Comparison of ENCODE assay signal across 20 cellular contexts in genomic region chr10:108653466-108653865, GRCh38.
DNase-seq lines count a peak whose midpoint lies in the region; ATAC-seq and TF ChIP-seq lines count a peak whose summit lies in the region.
"Had no signal": no experiment of that assay in that cellular context is flagged by ENCODE, and none has a peak within 500 bp of the region (broad histone marks: within the 10 kb centered on the region; RNA-seq: fewer than 3 reads in every experiment).

No MANE protein-coding gene starts in this region.

- no peak overlapping the region for H3K27ac ChIP-seq in GM23338 (ENCODE audit: low read depth)
- no peak overlapping the region for H3K27ac ChIP-seq in A673 (ENCODE audit: low read depth, low read length, poor library complexity, severe bottlenecking)
- no peak overlapping the region for H3K27ac ChIP-seq in left ventricle myocardium inferior (replicated peaks)
- H3K27ac ChIP-seq: BLaER1 treated with 17β-estradiol and CSF1 and Interleukin-3, amounts not matched to agents 10 nM and 100 nM had no signal

- no peak overlapping the region for H3K4me3 ChIP-seq in AG10803 (ENCODE audit: low read length)
- H3K4me3 ChIP-seq in GM23338: no peak overlapping the region
- no peak overlapping the region for H3K4me3 ChIP-seq in A673 (ENCODE audit: low read depth, low read length, poor library complexity, severe bottlenecking)
- no peak overlapping the region for H3K4me3 ChIP-seq in left ventricle myocardium inferior
- H3K4me3 ChIP-seq: BLaER1 treated with 17β-estradiol and CSF1 and Interleukin-3, amounts not matched to agents 10 nM and 100 nM had no signal

- intact Hi-C loops in A673 (cut with micrococcal nuclease; ENCODE audit: unreplicated experiment) (no loop called here), left ventricle myocardium inferior (cut with micrococcal nuclease) (no loop called here)

- no peaks in the 10 kb centered on the region for H3K36me3 Mint-ChIP-seq in GM23338 (ENCODE audit: low read depth)
- H3K36me3 Mint-ChIP-seq: CD8-positive, alpha-beta T cell had no signal

- H3K36me3 ChIP-seq in GM23338 (ENCODE audit: insufficient read depth): no peaks in the 10 kb centered on the region
- H3K36me3 ChIP-seq in A673 (ENCODE audit: insufficient read depth, low read length, poor library complexity, severe bottlenecking): no peaks in the 10 kb centered on the region
- H3K36me3 ChIP-seq in left ventricle myocardium inferior: no peaks in the 10 kb centered on the region
- H3K36me3 ChIP-seq: BLaER1 treated with 17β-estradiol and CSF1 and Interleukin-3, amounts not matched to agents 10 nM and 100 nM had no signal

- POLR2A ChIA-PET in A673 (lab: Charles Lee; ENCODE audit: low non-redundant PET): no interaction called here

- 0 out of 2 replicates have a peak, but pooled peaks cover 4% of the 10 kb centered on the region for H3K9me2 ChIP-seq in GM23338 (ENCODE audit: insufficient read depth)

- no peaks in the 10 kb centered on the region for H3K27me3 Mint-ChIP-seq in GM23338 (ENCODE audit: insufficient read depth, low read depth, poor library complexity)

- no peaks in the 10 kb centered on the region for H3K9me3 Mint-ChIP-seq in GM23338
- H3K9me3 Mint-ChIP-seq: CD8-positive, alpha-beta T cell; H9 had no signal

- no peaks in the 10 kb centered on the region; the same call in 2 of the 3 replicates for H3K4me1 Mint-ChIP-seq in GM23338
- H3K4me1 Mint-ChIP-seq: H9 had no signal

- no peaks in the 10 kb centered on the region for H3K4me1 ChIP-seq in GM23338 (ENCODE audit: insufficient read depth)
- no peaks in the 10 kb centered on the region for H3K4me1 ChIP-seq in A673 (ENCODE audit: insufficient read depth, low read length, poor library complexity, severe bottlenecking)
- no peaks in the 10 kb centered on the region for H3K4me1 ChIP-seq in left ventricle myocardium inferior
- H3K4me1 ChIP-seq: BLaER1 treated with 17β-estradiol and CSF1 and Interleukin-3, amounts not matched to agents 10 nM and 100 nM had no signal

- no peak overlapping the region for H3K27ac Mint-ChIP-seq in GM23338
- H3K27ac Mint-ChIP-seq: CD8-positive, alpha-beta T cell; H9 had no signal

- H3K27me3 ChIP-seq in GM23338 (ENCODE audit: insufficient read depth) (no peaks in the 10 kb centered on the region), A673 (replicated peaks; ENCODE audit: insufficient read depth, low read depth, low read length, poor library complexity) (no peaks in the 10 kb centered on the region), left ventricle myocardium inferior (ENCODE audit: low read depth) (no peaks in the 10 kb centered on the region)
- H3K27me3 ChIP-seq: BLaER1 treated with 17β-estradiol and CSF1 and Interleukin-3, amounts not matched to agents 10 nM and 100 nM had no signal

- CTCF ChIA-PET in A673 (lab: Charles Lee): no interaction called here

- no peaks in the 10 kb centered on the region for H4K20me1 ChIP-seq in GM23338 (replicated peaks; ENCODE audit: insufficient read depth)
- H4K20me1 ChIP-seq: BLaER1 treated with 17β-estradiol and CSF1 and Interleukin-3, amounts not matched to agents 10 nM and 100 nM had no signal

- no TSS peak for BruUV-seq in A673 (replicated peaks; lab: Mats Ljungman, UMichigan)

- no peak for ATAC-seq in GM23338
- ATAC-seq in HG03025 (IDR thresholded peaks at IDR 0.05; ENCODE audit: low FRiP score, unreplicated experiment): no peak
- ATAC-seq: CD8-positive, alpha-beta T cell; Panc1; Right ventricle myocardium inferior had no signal

- no peaks in the 10 kb centered on the region for H3K79me2 ChIP-seq in GM23338 (replicated peaks; ENCODE audit: insufficient read depth)

- no peak for TF ChIP-seq CTCF in AG10803 (conservative IDR thresholded peaks at IDR 0.05; ENCODE audit: low read length)
- no peak for TF ChIP-seq CTCF in GM23338 (conservative IDR thresholded peaks at IDR 0.05; ENCODE audit: low read depth in 2 of 2)
- TF ChIP-seq CTCF in A673 (conservative IDR thresholded peaks at IDR 0.05; ENCODE audit: low read depth, low read length): no peak
- TF ChIP-seq CTCF in left ventricle myocardium inferior (IDR thresholded peaks at IDR 0.05; ENCODE audit: borderline replicate concordance): no peak

- no peaks in the 10 kb centered on the region for H3K9me3 ChIP-seq in A673 (ENCODE audit: low read depth, low read length, poor library complexity, severe bottlenecking)
- H3K9me3 ChIP-seq in left ventricle myocardium inferior (replicated peaks): no peaks in the 10 kb centered on the region
- H3K9me3 ChIP-seq: BLaER1 treated with 17β-estradiol and CSF1 and Interleukin-3, amounts not matched to agents 10 nM and 100 nM had no signal

- no peaks in the 10 kb centered on the region for H3F3A ChIP-seq in GM23338 (replicated peaks; ENCODE audit: low read depth)

- no peak overlapping the region for H3K4me3 Mint-ChIP-seq in GM23338
- H3K4me3 Mint-ChIP-seq: CD8-positive, alpha-beta T cell; H9 had no signal

- H3K4me2 ChIP-seq in GM23338: no peak overlapping the region
- H3K4me2 ChIP-seq: BLaER1 treated with 17β-estradiol and CSF1 and Interleukin-3, amounts not matched to agents 10 nM and 100 nM had no signal

- H2AFZ ChIP-seq in GM23338: peak overlapping the region; percentile 13; the same call in 1 of the 2 replicates

- DNase-seq in AG10803 (ENCODE audit: low read depth) (peak; percentile 17), GM23338 (ENCODE audit: low spot score) (no peak), amniotic epithelial cell (ENCODE audit: low read depth) (peak; percentile 58), kidney tubule cell (ENCODE audit: low spot score) (peak; percentile 1), A673 (ENCODE audit: low spot score) (no peak), left ventricle myocardium inferior (no peak), SW 1271 (lab: John Stamatoyannopoulos, UW) (no peak)
- DNase-seq: 8988T; Calu3; CD8-positive, alpha-beta T cell; H9; KBM-7; NCI-H1105 treated with DMSO at 0.1 percent for 48 hours; NCI-H1694; NCI-H2081 treated with DMSO at 0.1 percent for 48 hours; NCI-H446 treated with DMSO at 0.1 percent for 48 hours had no signal

TF ChIP-seq in GM23338, 12 proteins besides CTCF, POLR2A, EP300 and RAD21 (continues in another document):
- TF ChIP-seq CREB1 (CRISPR knock-in tag; IDR thresholded peaks at IDR 0.05; ENCODE audit: low read depth) (no peak), ZNF331 (CRISPR knock-in tag; IDR thresholded peaks at IDR 0.05; ENCODE audit: low read depth) (no peak), EZH2 (IDR thresholded peaks at IDR 0.05; ENCODE audit: low read depth, unreplicated experiment) (no peak), NANOG (IDR thresholded peaks at IDR 0.05; ENCODE audit: borderline replicate concordance) (no peak), ETS1 (IDR thresholded peaks at IDR 0.05) (no peak)

Comparison
In these comparisons a context has a peak if more than half of its experiments do, and no peak if none do; other contexts are left out.
1. DNase-seq: peak in AG10803 (single experiment), amniotic epithelial cell (single experiment) and kidney tubule cell (single experiment); none in GM23338 (single experiment), A673 (single experiment), left ventricle myocardium inferior (single experiment) and SW 1271 (0 of 2).